ENCODE assay signal across 1 cellular context in genomic region chr12:32399373-32400113, GRCh38.
TF ChIP-seq lines count a peak whose summit lies in the region.

Gene FGD4, plus strand, starts transcription at chr12:32399558.

TF ChIP-seq in K562, 482 proteins besides CTCF, POLR2A, EP300 and RAD21 (continued from another document and continues in another):
- no peak for TF ChIP-seq ZNF395 (CRISPR knock-in tag; IDR thresholded peaks at IDR 0.05)
- no peak for TF ChIP-seq PHB (CRISPR knock-in tag; IDR thresholded peaks at IDR 0.05)
- TF ChIP-seq CAMTA2 (CRISPR knock-in tag; conservative IDR thresholded peaks at IDR 0.05), result no peak
- TF ChIP-seq NCOA1 (IDR thresholded peaks at IDR 0.05; ENCODE audit: low read depth), result no peak
- peak; percentile 55 for TF ChIP-seq RBFOX2 (IDR thresholded peaks at IDR 0.05; ENCODE audit: low read depth, low read length)
- no peak for TF ChIP-seq ZNF655 (CRISPR knock-in tag; IDR thresholded peaks at IDR 0.05)
- no peak for TF ChIP-seq TCF3 (CRISPR knock-in tag; IDR thresholded peaks at IDR 0.05)
- no peak for TF ChIP-seq EGR1 (conservative IDR thresholded peaks at IDR 0.05)
- no peak for TF ChIP-seq ARID3B (CRISPR knock-in tag; IDR thresholded peaks at IDR 0.05; ENCODE audit: borderline replicate concordance)
- no peak for TF ChIP-seq FOXA1 (IDR thresholded peaks at IDR 0.05; ENCODE audit: borderline replicate concordance)
- TF ChIP-seq CLOCK (CRISPR knock-in tag; IDR thresholded peaks at IDR 0.05; ENCODE audit: borderline replicate concordance), result no peak
- peak; percentile 26 for TF ChIP-seq HMGN3 (IDR thresholded peaks at IDR 0.05; ENCODE audit: borderline replicate concordance, extremely low read depth, insufficient read length, low read depth, low read length)
- no peak for TF ChIP-seq ZNF134 (CRISPR knock-in tag; conservative IDR thresholded peaks at IDR 0.05)
- no peak for TF ChIP-seq SAFB (IDR thresholded peaks at IDR 0.05; ENCODE audit: borderline replicate concordance, low read depth, low read length)
- TF ChIP-seq STAG1 (CRISPR knock-in tag; IDR thresholded peaks at IDR 0.05; ENCODE audit: borderline replicate concordance), result peak; percentile 44
- no peak for TF ChIP-seq SMAD3 (CRISPR knock-in tag; conservative IDR thresholded peaks at IDR 0.05)
- TF ChIP-seq ZBTB5 (IDR thresholded peaks at IDR 0.05), result no peak
- no peak for TF ChIP-seq ZNF165 (CRISPR knock-in tag; IDR thresholded peaks at IDR 0.05; ENCODE audit: borderline replicate concordance)
- TF ChIP-seq ZNF511 (CRISPR knock-in tag; IDR thresholded peaks at IDR 0.05), result peak; percentile 47; the same call in 1 of the 2 replicates
- 0 out of 2 replicates have a peak, but pooled peaks have one; percentile 29 for TF ChIP-seq JUND (IDR thresholded peaks at IDR 0.05; ENCODE audit: borderline replicate concordance, low read depth, low read length)
- no peak; the same call in 2 of the 3 replicates for TF ChIP-seq JUND (tag; IDR thresholded peaks at IDR 0.05; ENCODE audit: borderline replicate concordance, low read depth, low read length)
- no peak for TF ChIP-seq ZBTB9 (CRISPR knock-in tag; IDR thresholded peaks at IDR 0.05)
- no peak for TF ChIP-seq PHB2 (IDR thresholded peaks at IDR 0.05; ENCODE audit: low read depth)
- TF ChIP-seq ZNF586 (CRISPR knock-in tag; conservative IDR thresholded peaks at IDR 0.05), result no peak
- no peak for TF ChIP-seq SETDB1 (IDR thresholded peaks at IDR 0.05; ENCODE audit: low read length)
- no peak for TF ChIP-seq PHF21A (IDR thresholded peaks at IDR 0.05; ENCODE audit: borderline replicate concordance, low read depth)
- TF ChIP-seq MNT (conservative IDR thresholded peaks at IDR 0.05), result 0 out of 4 replicates have a peak, but pooled peaks of 1 of the 2 experiments have one; percentile 17
- TF ChIP-seq ARNT (IDR thresholded peaks at IDR 0.05), result no peak
- TF ChIP-seq TGIF2 (CRISPR knock-in tag; IDR thresholded peaks at IDR 0.05), result no peak
- no peak for TF ChIP-seq KDM2B (CRISPR knock-in tag; IDR thresholded peaks at IDR 0.05)
- TF ChIP-seq ZNF436 (CRISPR knock-in tag; IDR thresholded peaks at IDR 0.05), result no peak
- TF ChIP-seq CREB1 (IDR thresholded peaks at IDR 0.05), result no peak; the same call in 1 of the 2 replicates
- TF ChIP-seq CREB1 (CRISPR knock-in tag; IDR thresholded peaks at IDR 0.05), result no peak
- no peak for TF ChIP-seq SMARCA5 (IDR thresholded peaks at IDR 0.05)
- no peak for TF ChIP-seq ZNF12 (CRISPR knock-in tag; IDR thresholded peaks at IDR 0.05)
- TF ChIP-seq FOXM1 (IDR thresholded peaks at IDR 0.05; ENCODE audit: low read depth), result no peak
- no peak for TF ChIP-seq FOXM1 (CRISPR knock-in tag; IDR thresholded peaks at IDR 0.05; ENCODE audit: low read depth)
- no peak for TF ChIP-seq FOS (IDR thresholded peaks at IDR 0.05; ENCODE audit: extremely low read depth, insufficient read length)
- no peak for TF ChIP-seq BACH1 (tag; IDR thresholded peaks at IDR 0.05)
- TF ChIP-seq CHD2 (IDR thresholded peaks at IDR 0.05; ENCODE audit: low read depth, low read length), result no peak
- 0 out of 2 replicates have a peak, but pooled peaks have one; percentile 35 for TF ChIP-seq FOXP1 (CRISPR knock-in tag; IDR thresholded peaks at IDR 0.05)
- TF ChIP-seq PTRF (tag; IDR thresholded peaks at IDR 0.05), result no peak
- peak; percentile 73; the same call in 1 of the 2 replicates for TF ChIP-seq ZNF263 (CRISPR knock-in tag; IDR thresholded peaks at IDR 0.05; ENCODE audit: borderline replicate concordance)
- no peak for TF ChIP-seq HDAC8 (tag; IDR thresholded peaks at IDR 0.05)
- no peak for TF ChIP-seq ELK1 (CRISPR knock-in tag; IDR thresholded peaks at IDR 0.05)
- no peak for TF ChIP-seq KDM4B (IDR thresholded peaks at IDR 0.05; ENCODE audit: borderline replicate concordance in 2 of 2, low read depth in 1 of 2)
- no peak for TF ChIP-seq ZFP36 (IDR thresholded peaks at IDR 0.05; ENCODE audit: low read depth, low read length, partially characterized antibody)
- no peak for TF ChIP-seq ID3 (CRISPR knock-in tag; IDR thresholded peaks at IDR 0.05)
- TF ChIP-seq ID3 (tag; IDR thresholded peaks at IDR 0.05), result peak; percentile 54
- peak; percentile 97 for TF ChIP-seq ZBTB1 (CRISPR knock-in tag; IDR thresholded peaks at IDR 0.05; ENCODE audit: borderline replicate concordance, low read depth)
- TF ChIP-seq ZNF280A (IDR thresholded peaks at IDR 0.05; ENCODE audit: low read depth, partially characterized antibody), result no peak
- no peak for TF ChIP-seq ZNF253 (CRISPR knock-in tag; conservative IDR thresholded peaks at IDR 0.05)
- TF ChIP-seq U2AF2 (optimal IDR thresholded peaks at IDR 0.05; ENCODE audit: low read depth, low read length), result no peak
- TF ChIP-seq PKNOX1 (IDR thresholded peaks at IDR 0.05), result peak; percentile 32; the same call in 1 of the 2 replicates
